Comparison of ENCODE assay signal across 1 cellular context in the genomic region with DNA sequence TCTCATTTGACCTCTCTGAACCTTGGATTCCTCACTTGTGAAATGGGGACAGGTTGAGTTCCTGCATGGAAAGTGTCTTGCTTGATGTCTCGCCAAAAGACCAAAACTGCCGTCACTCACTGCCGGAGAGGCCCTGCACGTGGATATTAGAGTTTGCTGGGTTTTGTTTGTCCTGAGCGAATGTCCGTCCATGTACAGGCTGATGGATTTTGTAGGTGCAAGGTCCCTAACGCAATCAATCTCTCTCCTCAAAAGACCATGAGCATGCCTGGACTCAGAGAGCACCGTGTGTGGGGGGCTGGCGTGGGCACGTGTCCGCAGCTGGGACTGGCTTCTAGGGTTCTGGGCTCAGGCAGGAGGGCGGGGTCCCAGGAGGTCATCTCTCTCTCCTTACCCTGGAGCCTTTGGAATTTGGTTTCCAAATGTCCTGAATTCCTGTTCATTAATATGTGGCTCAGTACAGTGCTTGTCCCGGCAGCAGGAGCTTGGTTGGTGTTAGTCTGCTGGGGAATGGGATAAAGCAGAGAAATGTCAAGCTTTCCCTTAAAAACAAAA.
TF ChIP-seq lines count a peak whose summit lies in the region.

No MANE protein-coding gene starts in this region.

TF ChIP-seq in HepG2, 621 proteins besides CTCF, POLR2A, EP300 and RAD21 (continued from another document and continues in another):
- TF ChIP-seq, protein P1, sequence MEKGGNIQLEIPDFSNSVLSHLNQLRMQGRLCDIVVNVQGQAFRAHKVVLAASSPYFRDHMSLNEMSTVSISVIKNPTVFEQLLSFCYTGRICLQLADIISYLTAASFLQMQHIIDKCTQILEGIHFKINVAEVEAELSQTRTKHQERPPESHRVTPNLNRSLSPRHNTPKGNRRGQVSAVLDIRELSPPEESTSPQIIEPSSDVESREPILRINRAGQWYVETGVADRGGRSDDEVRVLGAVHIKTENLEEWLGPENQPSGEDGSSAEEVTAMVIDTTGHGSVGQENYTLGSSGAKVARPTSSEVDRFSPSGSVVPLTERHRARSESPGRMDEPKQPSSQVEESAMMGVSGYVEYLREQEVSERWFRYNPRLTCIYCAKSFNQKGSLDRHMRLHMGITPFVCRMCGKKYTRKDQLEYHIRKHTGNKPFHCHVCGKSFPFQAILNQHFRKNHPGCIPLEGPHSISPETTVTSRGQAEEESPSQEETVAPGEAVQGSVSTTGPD (CRISPR knock-in tag; IDR thresholded peaks at IDR 0.05), result peak; percentile 67; the same call in 1 of the 2 replicates
- TF ChIP-seq, protein P2, sequence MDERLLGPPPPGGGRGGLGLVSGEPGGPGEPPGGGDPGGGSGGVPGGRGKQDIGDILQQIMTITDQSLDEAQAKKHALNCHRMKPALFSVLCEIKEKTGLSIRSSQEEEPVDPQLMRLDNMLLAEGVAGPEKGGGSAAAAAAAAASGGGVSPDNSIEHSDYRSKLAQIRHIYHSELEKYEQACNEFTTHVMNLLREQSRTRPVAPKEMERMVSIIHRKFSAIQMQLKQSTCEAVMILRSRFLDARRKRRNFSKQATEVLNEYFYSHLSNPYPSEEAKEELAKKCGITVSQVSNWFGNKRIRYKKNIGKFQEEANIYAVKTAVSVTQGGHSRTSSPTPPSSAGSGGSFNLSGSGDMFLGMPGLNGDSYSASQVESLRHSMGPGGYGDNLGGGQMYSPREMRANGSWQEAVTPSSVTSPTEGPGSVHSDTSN (CRISPR knock-in tag; IDR thresholded peaks at IDR 0.05), result no peak
- TF ChIP-seq, protein P3, sequence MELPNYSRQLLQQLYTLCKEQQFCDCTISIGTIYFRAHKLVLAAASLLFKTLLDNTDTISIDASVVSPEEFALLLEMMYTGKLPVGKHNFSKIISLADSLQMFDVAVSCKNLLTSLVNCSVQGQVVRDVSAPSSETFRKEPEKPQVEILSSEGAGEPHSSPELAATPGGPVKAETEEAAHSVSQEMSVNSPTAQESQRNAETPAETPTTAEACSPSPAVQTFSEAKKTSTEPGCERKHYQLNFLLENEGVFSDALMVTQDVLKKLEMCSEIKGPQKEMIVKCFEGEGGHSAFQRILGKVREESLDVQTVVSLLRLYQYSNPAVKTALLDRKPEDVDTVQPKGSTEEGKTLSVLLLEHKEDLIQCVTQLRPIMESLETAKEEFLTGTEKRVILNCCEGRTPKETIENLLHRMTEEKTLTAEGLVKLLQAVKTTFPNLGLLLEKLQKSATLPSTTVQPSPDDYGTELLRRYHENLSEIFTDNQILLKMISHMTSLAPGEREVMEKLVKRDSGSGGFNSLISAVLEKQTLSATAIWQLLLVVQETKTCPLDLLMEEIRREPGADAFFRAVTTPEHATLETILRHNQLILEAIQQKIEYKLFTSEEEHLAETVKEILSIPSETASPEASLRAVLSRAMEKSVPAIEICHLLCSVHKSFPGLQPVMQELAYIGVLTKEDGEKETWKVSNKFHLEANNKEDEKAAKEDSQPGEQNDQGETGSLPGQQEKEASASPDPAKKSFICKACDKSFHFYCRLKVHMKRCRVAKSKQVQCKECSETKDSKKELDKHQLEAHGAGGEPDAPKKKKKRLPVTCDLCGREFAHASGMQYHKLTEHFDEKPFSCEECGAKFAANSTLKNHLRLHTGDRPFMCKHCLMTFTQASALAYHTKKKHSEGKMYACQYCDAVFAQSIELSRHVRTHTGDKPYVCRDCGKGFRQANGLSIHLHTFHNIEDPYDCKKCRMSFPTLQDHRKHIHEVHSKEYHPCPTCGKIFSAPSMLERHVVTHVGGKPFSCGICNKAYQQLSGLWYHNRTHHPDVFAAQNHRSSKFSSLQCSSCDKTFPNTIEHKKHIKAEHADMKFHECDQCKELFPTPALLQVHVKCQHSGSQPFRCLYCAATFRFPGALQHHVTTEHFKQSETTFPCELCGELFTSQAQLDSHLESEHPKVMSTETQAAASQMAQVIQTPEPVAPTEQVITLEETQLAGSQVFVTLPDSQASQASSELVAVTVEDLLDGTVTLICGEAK (IDR thresholded peaks at IDR 0.05), result no peak
- TF ChIP-seq, protein P3 (CRISPR knock-in tag; IDR thresholded peaks at IDR 0.05), result no peak
- TF ChIP-seq, protein P4, sequence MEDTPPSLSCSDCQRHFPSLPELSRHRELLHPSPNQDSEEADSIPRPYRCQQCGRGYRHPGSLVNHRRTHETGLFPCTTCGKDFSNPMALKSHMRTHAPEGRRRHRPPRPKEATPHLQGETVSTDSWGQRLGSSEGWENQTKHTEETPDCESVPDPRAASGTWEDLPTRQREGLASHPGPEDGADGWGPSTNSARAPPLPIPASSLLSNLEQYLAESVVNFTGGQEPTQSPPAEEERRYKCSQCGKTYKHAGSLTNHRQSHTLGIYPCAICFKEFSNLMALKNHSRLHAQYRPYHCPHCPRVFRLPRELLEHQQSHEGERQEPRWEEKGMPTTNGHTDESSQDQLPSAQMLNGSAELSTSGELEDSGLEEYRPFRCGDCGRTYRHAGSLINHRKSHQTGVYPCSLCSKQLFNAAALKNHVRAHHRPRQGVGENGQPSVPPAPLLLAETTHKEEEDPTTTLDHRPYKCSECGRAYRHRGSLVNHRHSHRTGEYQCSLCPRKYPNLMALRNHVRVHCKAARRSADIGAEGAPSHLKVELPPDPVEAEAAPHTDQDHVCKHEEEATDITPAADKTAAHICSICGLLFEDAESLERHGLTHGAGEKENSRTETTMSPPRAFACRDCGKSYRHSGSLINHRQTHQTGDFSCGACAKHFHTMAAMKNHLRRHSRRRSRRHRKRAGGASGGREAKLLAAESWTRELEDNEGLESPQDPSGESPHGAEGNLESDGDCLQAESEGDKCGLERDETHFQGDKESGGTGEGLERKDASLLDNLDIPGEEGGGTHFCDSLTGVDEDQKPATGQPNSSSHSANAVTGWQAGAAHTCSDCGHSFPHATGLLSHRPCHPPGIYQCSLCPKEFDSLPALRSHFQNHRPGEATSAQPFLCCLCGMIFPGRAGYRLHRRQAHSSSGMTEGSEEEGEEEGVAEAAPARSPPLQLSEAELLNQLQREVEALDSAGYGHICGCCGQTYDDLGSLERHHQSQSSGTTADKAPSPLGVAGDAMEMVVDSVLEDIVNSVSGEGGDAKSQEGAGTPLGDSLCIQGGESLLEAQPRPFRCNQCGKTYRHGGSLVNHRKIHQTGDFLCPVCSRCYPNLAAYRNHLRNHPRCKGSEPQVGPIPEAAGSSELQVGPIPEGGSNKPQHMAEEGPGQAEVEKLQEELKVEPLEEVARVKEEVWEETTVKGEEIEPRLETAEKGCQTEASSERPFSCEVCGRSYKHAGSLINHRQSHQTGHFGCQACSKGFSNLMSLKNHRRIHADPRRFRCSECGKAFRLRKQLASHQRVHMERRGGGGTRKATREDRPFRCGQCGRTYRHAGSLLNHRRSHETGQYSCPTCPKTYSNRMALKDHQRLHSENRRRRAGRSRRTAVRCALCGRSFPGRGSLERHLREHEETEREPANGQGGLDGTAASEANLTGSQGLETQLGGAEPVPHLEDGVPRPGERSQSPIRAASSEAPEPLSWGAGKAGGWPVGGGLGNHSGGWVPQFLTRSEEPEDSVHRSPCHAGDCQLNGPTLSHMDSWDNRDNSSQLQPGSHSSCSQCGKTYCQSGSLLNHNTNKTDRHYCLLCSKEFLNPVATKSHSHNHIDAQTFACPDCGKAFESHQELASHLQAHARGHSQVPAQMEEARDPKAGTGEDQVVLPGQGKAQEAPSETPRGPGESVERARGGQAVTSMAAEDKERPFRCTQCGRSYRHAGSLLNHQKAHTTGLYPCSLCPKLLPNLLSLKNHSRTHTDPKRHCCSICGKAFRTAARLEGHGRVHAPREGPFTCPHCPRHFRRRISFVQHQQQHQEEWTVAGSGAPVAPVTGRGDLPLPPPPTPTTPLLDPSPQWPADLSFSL (CRISPR knock-in tag; IDR thresholded peaks at IDR 0.05), result no peak
- TF ChIP-seq, protein P5, sequence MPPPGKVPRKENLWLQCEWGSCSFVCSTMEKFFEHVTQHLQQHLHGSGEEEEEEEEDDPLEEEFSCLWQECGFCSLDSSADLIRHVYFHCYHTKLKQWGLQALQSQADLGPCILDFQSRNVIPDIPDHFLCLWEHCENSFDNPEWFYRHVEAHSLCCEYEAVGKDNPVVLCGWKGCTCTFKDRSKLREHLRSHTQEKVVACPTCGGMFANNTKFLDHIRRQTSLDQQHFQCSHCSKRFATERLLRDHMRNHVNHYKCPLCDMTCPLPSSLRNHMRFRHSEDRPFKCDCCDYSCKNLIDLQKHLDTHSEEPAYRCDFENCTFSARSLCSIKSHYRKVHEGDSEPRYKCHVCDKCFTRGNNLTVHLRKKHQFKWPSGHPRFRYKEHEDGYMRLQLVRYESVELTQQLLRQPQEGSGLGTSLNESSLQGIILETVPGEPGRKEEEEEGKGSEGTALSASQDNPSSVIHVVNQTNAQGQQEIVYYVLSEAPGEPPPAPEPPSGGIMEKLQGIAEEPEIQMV (CRISPR knock-in tag; IDR thresholded peaks at IDR 0.05; ENCODE audit: low read depth), result no peak
- TF ChIP-seq ZNF280B (CRISPR knock-in tag; IDR thresholded peaks at IDR 0.05; ENCODE audit: borderline replicate concordance) (no peak), ZNF121 (CRISPR knock-in tag; IDR thresholded peaks at IDR 0.05) (0 out of 2 replicates have a peak, but pooled peaks have one; percentile 33), NFYC (CRISPR knock-in tag; IDR thresholded peaks at IDR 0.05) (no peak), ZFP37 (CRISPR knock-in tag; IDR thresholded peaks at IDR 0.05; ENCODE audit: borderline replicate concordance) (no peak), ZNF343 (CRISPR knock-in tag; IDR thresholded peaks at IDR 0.05) (peak; percentile 69; the same call in 1 of the 2 replicates), YY1 (IDR thresholded peaks at IDR 0.05; ENCODE audit: insufficient read depth, insufficient replicate concordance, low read depth, low read length) (no peak), ZNF674 (CRISPR knock-in tag; IDR thresholded peaks at IDR 0.05; ENCODE audit: low read depth) (no peak), ZNF781 (CRISPR knock-in tag; IDR thresholded peaks at IDR 0.05; ENCODE audit: borderline replicate concordance, not compliant biosample characterization) (no peak), TBX2 (CRISPR knock-in tag; IDR thresholded peaks at IDR 0.05; ENCODE audit: borderline replicate concordance) (peak; percentile 63; the same call in 1 of the 2 replicates), DR1 (CRISPR knock-in tag; IDR thresholded peaks at IDR 0.05) (no peak), THAP7 (CRISPR knock-in tag; IDR thresholded peaks at IDR 0.05) (no peak)
- TF ChIP-seq, protein P6, sequence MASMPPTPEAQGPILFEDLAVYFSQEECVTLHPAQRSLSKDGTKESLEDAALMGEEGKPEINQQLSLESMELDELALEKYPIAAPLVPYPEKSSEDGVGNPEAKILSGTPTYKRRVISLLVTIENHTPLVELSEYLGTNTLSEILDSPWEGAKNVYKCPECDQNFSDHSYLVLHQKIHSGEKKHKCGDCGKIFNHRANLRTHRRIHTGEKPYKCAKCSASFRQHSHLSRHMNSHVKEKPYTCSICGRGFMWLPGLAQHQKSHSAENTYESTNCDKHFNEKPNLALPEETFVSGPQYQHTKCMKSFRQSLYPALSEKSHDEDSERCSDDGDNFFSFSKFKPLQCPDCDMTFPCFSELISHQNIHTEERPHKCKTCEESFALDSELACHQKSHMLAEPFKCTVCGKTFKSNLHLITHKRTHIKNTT (CRISPR knock-in tag; IDR thresholded peaks at IDR 0.05), result no peak
- TF ChIP-seq, protein P7, sequence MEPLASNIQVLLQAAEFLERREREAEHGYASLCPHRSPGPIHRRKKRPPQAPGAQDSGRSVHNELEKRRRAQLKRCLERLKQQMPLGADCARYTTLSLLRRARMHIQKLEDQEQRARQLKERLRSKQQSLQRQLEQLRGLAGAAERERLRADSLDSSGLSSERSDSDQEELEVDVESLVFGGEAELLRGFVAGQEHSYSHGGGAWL (CRISPR knock-in tag; IDR thresholded peaks at IDR 0.05), result no peak
- TF ChIP-seq, protein P8, sequence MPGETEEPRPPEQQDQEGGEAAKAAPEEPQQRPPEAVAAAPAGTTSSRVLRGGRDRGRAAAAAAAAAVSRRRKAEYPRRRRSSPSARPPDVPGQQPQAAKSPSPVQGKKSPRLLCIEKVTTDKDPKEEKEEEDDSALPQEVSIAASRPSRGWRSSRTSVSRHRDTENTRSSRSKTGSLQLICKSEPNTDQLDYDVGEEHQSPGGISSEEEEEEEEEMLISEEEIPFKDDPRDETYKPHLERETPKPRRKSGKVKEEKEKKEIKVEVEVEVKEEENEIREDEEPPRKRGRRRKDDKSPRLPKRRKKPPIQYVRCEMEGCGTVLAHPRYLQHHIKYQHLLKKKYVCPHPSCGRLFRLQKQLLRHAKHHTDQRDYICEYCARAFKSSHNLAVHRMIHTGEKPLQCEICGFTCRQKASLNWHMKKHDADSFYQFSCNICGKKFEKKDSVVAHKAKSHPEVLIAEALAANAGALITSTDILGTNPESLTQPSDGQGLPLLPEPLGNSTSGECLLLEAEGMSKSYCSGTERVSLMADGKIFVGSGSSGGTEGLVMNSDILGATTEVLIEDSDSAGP (CRISPR knock-in tag; IDR thresholded peaks at IDR 0.05; ENCODE audit: borderline replicate concordance), result peak; percentile 33; the same call in 1 of the 2 replicates
